ENCODE assay signal across 10 cellular contexts in the genomic region with DNA sequence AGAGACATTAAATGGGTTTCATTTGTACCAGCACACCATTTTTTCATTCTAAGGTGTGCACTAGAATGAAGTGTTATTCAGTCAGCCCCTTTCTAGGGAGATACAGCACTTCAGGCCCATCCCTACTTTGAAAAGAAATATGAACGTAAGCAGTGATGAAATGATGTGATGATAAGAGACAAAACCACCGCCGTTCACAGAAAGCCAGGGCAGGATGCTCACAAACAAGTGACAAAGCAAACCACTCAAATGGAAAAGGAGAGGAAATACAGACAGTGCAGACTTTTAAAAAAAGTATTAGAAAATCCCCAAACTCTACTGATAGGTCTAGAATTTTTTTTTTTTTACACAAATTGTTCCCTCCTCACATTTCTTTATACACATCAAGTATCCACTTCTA.
DNase-seq lines count a peak whose midpoint lies in the region; ATAC-seq and FAIRE-seq lines count a peak whose summit lies in the region.
"Had no signal": no experiment of that assay in that cellular context is flagged by ENCODE, and none has a peak within 500 bp of the region (broad histone marks: within the 10 kb centered on the region; RNA-seq: fewer than 3 reads in every experiment).

No MANE protein-coding gene starts in this region.

- peak; percentile 86 for ATAC-seq in stimulated activated naive CD8-positive, alpha-beta T cell treated with anti-CD3 and anti-CD28 coated beads, Interleukin-15, amount 100 ng/mL, for 72 hours

- CTCF ChIA-PET in activated CD4-positive, alpha-beta memory T cell treated with anti-CD3 and anti-CD28 coated beads, Interleukin-2, amount 10 ng/mL, durations not matched to agents 7 days and 5 days (lab: Charles Lee): interaction anchor here (0.5 to 2.7 kb wide), 8 partner anchors 10 to 282 kb away, joined by 3 to 10 read pairs (median 5); a partner anchor contains a TSS

- POLR2A ChIA-PET in activated CD4-positive, alpha-beta memory T cell treated with anti-CD3 and anti-CD28 coated beads, Interleukin-2, amount 10 ng/mL, durations not matched to agents 7 days and 5 days (lab: Charles Lee): interaction anchor here (0.8 to 4.1 kb wide), 20 partner anchors 10 to 280 kb away, joined by 3 to 67 read pairs (median 6); a partner anchor contains a TSS

- peak overlapping the region; percentile 85 for H3K27ac ChIP-seq in effector memory CD4-positive, alpha-beta T cell (ENCODE audit: insufficient read depth, low read length, poor library complexity, severe bottlenecking)

- peak overlapping the region; percentile 46 for H3K4me3 Mint-ChIP-seq in activated CD4-positive, alpha-beta memory T cell treated with anti-CD3 and anti-CD28 coated beads, Interleukin-2, amount 10 ng/mL, durations not matched to agents 7 days and 5 days
- H3K4me3 Mint-ChIP-seq in stimulated activated naive CD8-positive, alpha-beta T cell treated with anti-CD3 and anti-CD28 coated beads, Interleukin-15, amount 100 ng/mL, for 72 hours: peak overlapping the region; percentile 35 to 60

- no peak for FAIRE-seq in RCC 7860 (lab: Jason Lieb, UNC)

- H3K9me3 Mint-ChIP-seq in activated CD4-positive, alpha-beta memory T cell treated with anti-CD3 and anti-CD28 coated beads, Interleukin-2, amount 10 ng/mL, durations not matched to agents 7 days and 5 days: peaks cover 5% of the 10 kb centered on the region
- H3K9me3 Mint-ChIP-seq in stimulated activated naive CD8-positive, alpha-beta T cell treated with anti-CD3 and anti-CD28 coated beads, Interleukin-15, amount 100 ng/mL, for 72 hours: no peaks in the 10 kb centered on the region

- no peaks in the 10 kb centered on the region for H3K27me3 Mint-ChIP-seq in activated CD4-positive, alpha-beta memory T cell treated with anti-CD3 and anti-CD28 coated beads, Interleukin-2, amount 10 ng/mL, durations not matched to agents 7 days and 5 days
- no peaks in the 10 kb centered on the region for H3K27me3 Mint-ChIP-seq in stimulated activated naive CD8-positive, alpha-beta T cell treated with anti-CD3 and anti-CD28 coated beads, Interleukin-15, amount 100 ng/mL, for 72 hours

- H3K4me1 Mint-ChIP-seq in activated CD4-positive, alpha-beta memory T cell treated with anti-CD3 and anti-CD28 coated beads, Interleukin-2, amount 10 ng/mL, durations not matched to agents 7 days and 5 days: peaks cover 94% of the 10 kb centered on the region
- H3K4me1 Mint-ChIP-seq in stimulated activated naive CD8-positive, alpha-beta T cell treated with anti-CD3 and anti-CD28 coated beads, Interleukin-15, amount 100 ng/mL, for 72 hours: peaks cover 90% of the 10 kb centered on the region

- no peak overlapping the region for H3K4me3 ChIP-seq in effector memory CD4-positive, alpha-beta T cell (ENCODE audit: insufficient read depth, low read depth, low read length, poor library complexity, severe bottlenecking)
- H3K4me3 ChIP-seq: Peyer's patch had no signal

- H3K27ac Mint-ChIP-seq in activated CD4-positive, alpha-beta memory T cell treated with anti-CD3 and anti-CD28 coated beads, Interleukin-2, amount 10 ng/mL, durations not matched to agents 7 days and 5 days: peak overlapping the region; percentile 94
- peak overlapping the region; percentile 59 to 60 for H3K27ac Mint-ChIP-seq in stimulated activated naive CD8-positive, alpha-beta T cell treated with anti-CD3 and anti-CD28 coated beads, Interleukin-15, amount 100 ng/mL, for 72 hours

- peaks cover 45% of the 10 kb centered on the region for H3K4me1 ChIP-seq in effector memory CD4-positive, alpha-beta T cell (ENCODE audit: control insufficient read depth, insufficient read depth, low read length, poor library complexity, severe bottlenecking)
- H3K4me1 ChIP-seq: Peyer's patch had no signal

- H3K36me3 Mint-ChIP-seq in activated CD4-positive, alpha-beta memory T cell treated with anti-CD3 and anti-CD28 coated beads, Interleukin-2, amount 10 ng/mL, durations not matched to agents 7 days and 5 days (ENCODE audit: low read depth): peaks cover 68% of the 10 kb centered on the region

- H3K36me3 ChIP-seq in effector memory CD4-positive, alpha-beta T cell (ENCODE audit: control insufficient read depth, insufficient read depth, low read length): peaks cover 4% of the 10 kb centered on the region

- no peaks in the 10 kb centered on the region for H3K9me3 ChIP-seq in effector memory CD4-positive, alpha-beta T cell (ENCODE audit: control insufficient read depth, low read length)
- H3K9me3 ChIP-seq: Peyer's patch had no signal

- no peaks in the 10 kb centered on the region for H3K27me3 ChIP-seq in effector memory CD4-positive, alpha-beta T cell (replicated peaks; ENCODE audit: control insufficient read depth, insufficient read depth, low read length, poor library complexity, severe bottlenecking)
- H3K27me3 ChIP-seq: Peyer's patch had no signal

- peak; percentile 53 for DNase-seq in activated gamma-delta T cell treated with Interleukin-2 at 50 U/mL for 16 hours
- DNase-seq in activated gamma-delta T cell (lab: John Stamatoyannopoulos, UW): no peak
- peak; percentile 80 for DNase-seq in activated CD4-positive, alpha-beta memory T cell treated with anti-CD3 and anti-CD28 coated beads, Interleukin-2, amount 10 ng/mL, durations not matched to agents 7 days and 5 days
- peak; percentile 53 to 67 (median 59) for DNase-seq in effector memory CD4-positive, alpha-beta T cell
- peak; percentile 52 to 74 for DNase-seq in stimulated activated naive CD8-positive, alpha-beta T cell treated with anti-CD3 and anti-CD28 coated beads, Interleukin-15, amount 100 ng/mL, for 72 hours
- DNase-seq in globus pallidus (ENCODE audit: low spot score): no peak
- no peak for DNase-seq in DMS53 (lab: John Stamatoyannopoulos, UW)
- no peak for DNase-seq in RCC 7860 (ENCODE audit: low spot score)
- DNase-seq: NCI-H1436 had no signal

Comparison
In these comparisons a context has a peak if more than half of its experiments do, and no peak if none do; other contexts are left out.
1. DNase-seq: peak in activated gamma-delta T cell treated with Interleukin-2 at 50 U/mL for 16 hours (single experiment), activated CD4-positive, alpha-beta memory T cell treated with anti-CD3 and anti-CD28 coated beads, Interleukin-2, amount 10 ng/mL, durations not matched to agents 7 days and 5 days (single experiment), effector memory CD4-positive, alpha-beta T cell (3 of 3) and stimulated activated naive CD8-positive, alpha-beta T cell treated with anti-CD3 and anti-CD28 coated beads, Interleukin-15, amount 100 ng/mL, for 72 hours (2 of 2); none in activated gamma-delta T cell (single experiment), globus pallidus (single experiment), DMS53 (single experiment) and RCC 7860 (single experiment).